ENCODE assay signal across 7 cellular contexts in genomic region chr16:69029121-69029520, GRCh38.
"Had no signal": no experiment of that assay in that cellular context is flagged by ENCODE, and none has a peak within 500 bp of the region (broad histone marks: within the 10 kb centered on the region; RNA-seq: fewer than 3 reads in every experiment).

No MANE protein-coding gene starts in this region.

- H3K9me3 Mint-ChIP-seq: GM23338, H9, IgD-negative memory B cell had no signal

- FAIRE-seq: H1, H54, HTR-8/SVneo had no signal

- H3K4me3 ChIP-seq: GM23338 had no signal

- DNase-seq: H9, HCEC 1CT had no signal

- ATAC-seq: GM23338 had no signal

- H3K4me2 ChIP-seq: GM23338 had no signal

- H2AFZ ChIP-seq: GM23338 had no signal

- H3K27me3 Mint-ChIP-seq: IgD-negative memory B cell had no signal

- H3K4me1 Mint-ChIP-seq: IgD-negative memory B cell had no signal

- H3K4me3 Mint-ChIP-seq: GM23338, H9, IgD-negative memory B cell had no signal

- H3K27ac Mint-ChIP-seq: GM23338, H9, IgD-negative memory B cell had no signal
